24 cellular contexts compared by ENCODE assay signal in the genomic region with DNA sequence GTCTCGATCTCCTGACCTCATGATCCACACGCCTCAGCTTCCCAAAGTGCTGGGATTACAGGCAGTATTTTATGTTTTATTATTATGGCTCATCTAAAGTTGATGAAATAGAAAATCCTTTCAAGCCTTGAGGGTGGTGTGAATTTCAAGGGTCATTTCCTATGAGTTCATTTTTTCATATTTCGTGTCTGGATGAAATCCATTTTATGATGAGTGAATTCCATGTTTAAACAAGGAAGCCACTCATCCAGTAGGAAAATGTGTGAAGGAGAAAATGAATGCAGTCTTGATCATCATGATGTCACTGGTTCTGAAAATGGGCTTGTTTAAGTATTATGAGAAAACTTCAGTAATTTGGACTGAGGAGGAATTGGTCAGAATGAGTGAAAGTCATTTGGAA.
"Had no signal": no experiment of that assay in that cellular context is flagged by ENCODE, and none has a peak within 500 bp of the region (broad histone marks: within the 10 kb centered on the region; RNA-seq: fewer than 3 reads in every experiment).

No MANE protein-coding gene starts in this region.

- H3K79me2 ChIP-seq: hepatocyte had no signal

- H3K9me3 ChIP-seq: heart right ventricle, left lung, neutrophil, ovary, prostate gland, tibial nerve, uterus had no signal

- DNase-seq: heart right ventricle; kidney; left colon; left lung; natural killer cell; nephron progenitor cell; occipital lobe; ovary; retina; right cardiac atrium; stimulated activated CD4-positive, alpha-beta T cell treated with anti-CD3 and anti-CD28 coated beads, Interleukin-12 subunit alpha, Interleukin-12 subunit beta, amount 100 ng/mL, for 4 hours; stimulated activated CD4-positive, alpha-beta T cell treated with anti-CD3 and anti-CD28 coated beads, Interleukin-15, amount 100 ng/mL, for 24 hours; stimulated activated CD4-positive, alpha-beta T cell treated with anti-CD3 and anti-CD28 coated beads, Interleukin-2, amount 100 ng/mL, for 24 hours; stimulated activated CD4-positive, alpha-beta T cell treated with anti-CD3 and anti-CD28 coated beads, Interleukin-4, amount 100 ng/mL, for 1 hour; stimulated activated naive B cell treated with anti-CD40 and anti-IgM and Interleukin-4, amounts not matched to agents 10 μg/mL and 1 μg/mL and 100 μg/mL, for 72 hours; stimulated activated naive CD8-positive, alpha-beta T cell treated with anti-CD3 and anti-CD28 coated beads, Interleukin-15, Interleukin-2, amounts not matched to agents 100 U/mL and 50 U/mL, for 24 hours; substantia nigra; uterus had no signal

- H3K27ac ChIP-seq: heart right ventricle, hepatocyte, neural progenitor cell, neutrophil, ovary, prostate gland, skin epidermis, uterus had no signal

- H3K4me1 ChIP-seq: prostate gland, uterus had no signal

- H3K9ac ChIP-seq: neural progenitor cell had no signal

- H3K36me3 ChIP-seq: heart right ventricle, left lung, neural progenitor cell, neutrophil, ovary, prostate gland, tibial nerve, uterus had no signal

- H3K27me3 ChIP-seq: heart right ventricle, hepatocyte, left lung, neural progenitor cell, neutrophil, ovary, tibial nerve, uterus had no signal

- H3K4me2 ChIP-seq: hepatocyte, neural progenitor cell had no signal

- H2AFZ ChIP-seq: hepatocyte, neural progenitor cell had no signal

- H3K4me3 ChIP-seq: heart right ventricle, hepatocyte, left lung, neural progenitor cell, ovary, prostate gland, skin epidermis, tibial nerve, uterus had no signal
